ENCODE assay signal across 16 cellular contexts in genomic region chr13:25432686-25433085, GRCh38.
DNase-seq lines count a peak whose midpoint lies in the region; ATAC-seq, FAIRE-seq and TF ChIP-seq lines count a peak whose summit lies in the region.
"Had no signal": no experiment of that assay in that cellular context is flagged by ENCODE, and none has a peak within 500 bp of the region (broad histone marks: within the 10 kb centered on the region; RNA-seq: fewer than 3 reads in every experiment).

No MANE protein-coding gene starts in this region.

- H3K36me3 ChIP-seq in gastrocnemius medialis = no peaks in the 10 kb centered on the region
- H3K36me3 ChIP-seq: BLaER1 treated with 17β-estradiol and CSF1 and Interleukin-3, amounts not matched to agents 10 nM and 100 nM; HAP-1 had no signal

- intact Hi-C loops in gastrocnemius medialis (cut with DNase I; ENCODE audit: low total_unique reads) = no loop called here

- H3K4me1 Mint-ChIP-seq in mesothelial cell of epicardium = peaks cover 40% of the 10 kb centered on the region
- H3K4me1 Mint-ChIP-seq: CD4-positive, CD25-positive, alpha-beta regulatory T cell had no signal

- H3K4me1 ChIP-seq in gastrocnemius medialis = no peaks in the 10 kb centered on the region
- H3K4me1 ChIP-seq: HAP-1 had no signal

- H3K9me3 ChIP-seq in gastrocnemius medialis = no peaks in the 10 kb centered on the region
- H3K9me3 ChIP-seq: HAP-1 had no signal

- no peak for TF ChIP-seq POLR2A in gastrocnemius medialis (IDR thresholded peaks at IDR 0.05)

- H3K27ac Mint-ChIP-seq in mesothelial cell of epicardium = peak overlapping the region; percentile 90
- H3K27ac Mint-ChIP-seq: CD4-positive, CD25-positive, alpha-beta regulatory T cell had no signal

- H3K27me3 ChIP-seq in gastrocnemius medialis = no peaks in the 10 kb centered on the region
- H3K27me3 ChIP-seq: BLaER1 treated with 17β-estradiol and CSF1 and Interleukin-3, amounts not matched to agents 10 nM and 100 nM had no signal

- no peak overlapping the region for H3K27ac ChIP-seq in gastrocnemius medialis
- H3K27ac ChIP-seq: BLaER1 treated with 17β-estradiol and CSF1 and Interleukin-3, amounts not matched to agents 10 nM and 100 nM had no signal

- H3K9me3 Mint-ChIP-seq in mesothelial cell of epicardium = peaks cover 3% of the 10 kb centered on the region
- H3K9me3 Mint-ChIP-seq: CD4-positive, CD25-positive, alpha-beta regulatory T cell had no signal

- no peaks in the 10 kb centered on the region for H3K27me3 Mint-ChIP-seq in mesothelial cell of epicardium (ENCODE audit: low read depth)

- ATAC-seq in gastrocnemius medialis = no peak
- ATAC-seq in HG03571 (IDR thresholded peaks at IDR 0.05; ENCODE audit: unreplicated experiment) = no peak

- no peak overlapping the region for H3K4me3 Mint-ChIP-seq in mesothelial cell of epicardium
- H3K4me3 Mint-ChIP-seq: CD4-positive, CD25-positive, alpha-beta regulatory T cell had no signal

- in situ Hi-C loops in gastrocnemius medialis (cut with MboI; ENCODE audit: low sequenced_read_pairs in 4 of 4) = no loop called here

- FAIRE-seq in endometrium (lab: Jason Lieb, UNC) = peak; percentile 98
- FAIRE-seq: G401.6, GM12892, H1 had no signal

- H3K36me3 Mint-ChIP-seq in mesothelial cell of epicardium = peaks cover 3% of the 10 kb centered on the region
- H3K36me3 Mint-ChIP-seq: CD4-positive, CD25-positive, alpha-beta regulatory T cell had no signal

- DNase-seq in NCI-H2107 treated with DMSO at 0.1 percent for 48 hours (lab: John Stamatoyannopoulos, UW; ENCODE audit: unreplicated experiment) = peak; percentile 32
- DNase-seq in NCI-H2107 (lab: John Stamatoyannopoulos, UW) = no peak
- no peak for DNase-seq in mesothelial cell of epicardium (ENCODE audit: low spot score in 2 of 2, unreplicated experiment in 2 of 2)
- DNase-seq in GM10266 (ENCODE audit: extremely low spot score) = no peak
- DNase-seq in gastrocnemius medialis = no peak
- DNase-seq: ACHN; CD4-positive, CD25-positive, alpha-beta regulatory T cell; DMS79; EL had no signal

- no peak overlapping the region for H3K4me3 ChIP-seq in gastrocnemius medialis
- H3K4me3 ChIP-seq: BLaER1 treated with 17β-estradiol and CSF1 and Interleukin-3, amounts not matched to agents 10 nM and 100 nM; HAP-1 had no signal

- TF ChIP-seq CTCF in mesothelial cell of epicardium (IDR thresholded peaks at IDR 0.05; ENCODE audit: unreplicated experiment) (no peak), GM10266 (IDR thresholded peaks at IDR 0.05; ENCODE audit: control insufficient read depth, insufficient read depth, low read depth, missing control alignments) (no peak), gastrocnemius medialis (IDR thresholded peaks at IDR 0.05 in 4 of 5, conservative IDR thresholded peaks at IDR 0.05 in 1 of 5) (no peak)
